ENCODE assay signal across 13 cellular contexts in the genomic region with DNA sequence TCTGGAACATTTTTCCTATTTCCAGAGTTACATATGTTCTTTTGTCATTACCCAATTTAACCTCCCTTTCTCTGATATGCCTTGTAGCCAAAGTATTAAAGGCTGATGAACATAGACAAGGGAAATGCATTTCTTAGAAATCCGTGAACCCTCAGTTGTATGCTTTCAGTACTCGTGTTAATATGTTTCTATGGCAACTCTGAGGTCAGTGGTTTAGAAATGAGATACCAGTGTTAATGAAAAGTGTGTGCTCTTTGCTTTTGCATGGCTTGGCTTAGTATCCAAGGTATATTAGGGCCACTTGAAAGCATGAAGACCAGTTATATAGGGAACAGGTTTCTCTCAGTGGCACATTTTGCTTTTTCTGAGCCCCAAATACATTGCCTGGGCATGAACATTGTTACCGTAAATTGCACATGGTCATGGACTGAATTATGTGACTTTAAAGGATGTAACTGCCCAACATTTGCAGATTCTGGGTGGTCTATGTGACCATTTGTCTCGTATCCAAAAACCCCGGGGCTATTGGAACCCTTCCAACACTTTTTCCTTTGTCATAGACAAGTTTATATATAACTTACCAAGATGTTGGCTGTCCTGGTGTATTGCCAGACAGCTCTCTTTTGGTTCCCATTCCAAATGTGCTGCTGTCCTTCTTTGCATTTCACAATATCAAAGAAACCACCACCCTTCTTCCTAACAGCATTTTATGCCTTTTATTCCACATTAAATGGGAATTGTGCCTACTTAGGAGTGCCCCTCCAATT. TPM values are rescaled to one million over a fixed set of nuclear protein-coding genes. Genes with fewer than 3 reads are reported as not detected.
DNase-seq lines count a peak whose midpoint lies in the region; FAIRE-seq and TF ChIP-seq lines count a peak whose summit lies in the region.
"Had no signal": no experiment of that assay in that cellular context is flagged by ENCODE, and none has a peak within 500 bp of the region (broad histone marks: within the 10 kb centered on the region; RNA-seq: fewer than 3 reads in every experiment).

No MANE protein-coding gene starts in this region.

- H2AK5ac ChIP-seq in mesenchymal stem cell (ENCODE audit: low read length, severe bottlenecking): no peak overlapping the region

- peaks cover 13% of the 10 kb centered on the region for H4K20me1 ChIP-seq in astrocyte (ENCODE audit: insufficient read depth, low read length)

- H4K91ac ChIP-seq in mesenchymal stem cell (ENCODE audit: low read length): no peak overlapping the region

- H3K9ac ChIP-seq in astrocyte (ENCODE audit: low read length) (no peak overlapping the region), mesenchymal stem cell (ENCODE audit: low read length) (no peak overlapping the region)

- H3K9me3 Mint-ChIP-seq in HFFc6: no peaks in the 10 kb centered on the region
- H3K9me3 Mint-ChIP-seq in astrocyte (ENCODE audit: unreplicated experiment): no peaks in the 10 kb centered on the region
- H3K9me3 Mint-ChIP-seq: T-helper 1 cell treated with Interleukin-12 subunit alpha and Interleukin-12 subunit beta and Interleukin-4 antibody, amounts not matched to agents 30 μg/mL and 1 μg/mL, for 36 hours had no signal

- H3K4me2 ChIP-seq in astrocyte (ENCODE audit: low read length) (no peak overlapping the region), mesenchymal stem cell (ENCODE audit: low read length, poor library complexity, severe bottlenecking) (no peak overlapping the region)

- no peak overlapping the region for H4K8ac ChIP-seq in mesenchymal stem cell (ENCODE audit: low read length)

- no peak overlapping the region for H2BK5ac ChIP-seq in mesenchymal stem cell (ENCODE audit: low read depth, low read length, poor library complexity, severe bottlenecking)

- H3K36me3 ChIP-seq in astrocyte (ENCODE audit: insufficient read depth, low read length) (peaks cover 4% of the 10 kb centered on the region), mesenchymal stem cell (ENCODE audit: control insufficient read depth in 1 of 2, insufficient read depth in 2 of 2, low read depth in 1 of 2, low read length in 2 of 2) (peaks cover 0 to 40% of the 10 kb centered on the region in 2 experiments)

- no peaks in the 10 kb centered on the region for H3K79me1 ChIP-seq in mesenchymal stem cell (replicated peaks; ENCODE audit: low read length, poor library complexity, severe bottlenecking)

- 78% methylated on average over 5 of the region's 5 CpGs for WGBS in mesenchymal stem cell

- H3K27me3 Mint-ChIP-seq in HFFc6 (ENCODE audit: insufficient read depth) (no peaks in the 10 kb centered on the region), astrocyte (ENCODE audit: low read depth, unreplicated experiment) (no peaks in the 10 kb centered on the region)

- H3K4me3 ChIP-seq in astrocyte (ENCODE audit: insufficient read depth, low read depth, low read length) (no peak overlapping the region), mesenchymal stem cell (ENCODE audit: insufficient read depth in 1 of 2, low read depth in 1 of 2, low read length in 2 of 2) (no peak overlapping the region)

- no peak for FAIRE-seq in astrocyte (lab: Jason Lieb, UNC)
- FAIRE-seq: A204.1, kidney had no signal

- H3K27ac ChIP-seq in astrocyte (ENCODE audit: low read depth, low read length): no peak overlapping the region
- no peak overlapping the region for H3K27ac ChIP-seq in mesenchymal stem cell (ENCODE audit: low read length, poor library complexity, severe bottlenecking)
- H3K27ac ChIP-seq: neutrophil had no signal

- H3K27ac Mint-ChIP-seq in HFFc6 (peak overlapping the region; percentile 45; the same call in 1 of the 2 replicates), astrocyte (ENCODE audit: unreplicated experiment) (no peak overlapping the region)
- H3K27ac Mint-ChIP-seq: T-helper 1 cell treated with Interleukin-12 subunit alpha and Interleukin-12 subunit beta and Interleukin-4 antibody, amounts not matched to agents 30 μg/mL and 1 μg/mL, for 36 hours had no signal

- no peak overlapping the region for H3K18ac ChIP-seq in mesenchymal stem cell (ENCODE audit: low read depth in 1 of 2, low read length in 2 of 2)

- TF ChIP-seq CTCF in HFFc6 (IDR thresholded peaks at IDR 0.05) (no peak), astrocyte (IDR thresholded peaks at IDR 0.05; ENCODE audit: insufficient read depth, low read depth, low read length) (no peak)

- H2BK15ac ChIP-seq in mesenchymal stem cell (ENCODE audit: low read depth, poor library complexity, severe bottlenecking): no peak overlapping the region

- H3K9me3 ChIP-seq in astrocyte (ENCODE audit: insufficient read depth, low read depth, low read length): no peaks in the 10 kb centered on the region
- H3K9me3 ChIP-seq in mesenchymal stem cell (ENCODE audit: control insufficient read depth, low read length): no peaks in the 10 kb centered on the region
- H3K9me3 ChIP-seq: neutrophil had no signal

- H2BK12ac ChIP-seq in mesenchymal stem cell (ENCODE audit: low read length in 2 of 2): no peak overlapping the region

- H3K36me3 Mint-ChIP-seq in HFFc6 (ENCODE audit: low read depth) (peaks cover 9% of the 10 kb centered on the region; the same call in 1 of the 2 replicates), astrocyte (ENCODE audit: low read depth, unreplicated experiment) (peaks cover 4% of the 10 kb centered on the region)

- H3K27me3 ChIP-seq in astrocyte (ENCODE audit: insufficient read depth, low read length) (no peaks in the 10 kb centered on the region), mesenchymal stem cell (ENCODE audit: control insufficient read depth in 1 of 2, insufficient read depth in 1 of 2, low read length in 2 of 2) (no peaks in the 10 kb centered on the region)
- H3K27me3 ChIP-seq: neutrophil had no signal

- no peak overlapping the region for H3K14ac ChIP-seq in mesenchymal stem cell (ENCODE audit: low read length in 2 of 2)

- no peaks in the 10 kb centered on the region; the same call in 1 of the 2 replicates for H3K4me1 Mint-ChIP-seq in HFFc6 (ENCODE audit: low read depth)
- peaks cover 3% of the 10 kb centered on the region for H3K4me1 Mint-ChIP-seq in astrocyte (ENCODE audit: low read depth, unreplicated experiment)

- no peak overlapping the region for H2BK120ac ChIP-seq in mesenchymal stem cell (ENCODE audit: low read depth, low read length)

- no peak overlapping the region for H2AFZ ChIP-seq in astrocyte (ENCODE audit: low read depth, low read length)
- H2AFZ ChIP-seq in mesenchymal stem cell (ENCODE audit: low read depth, low read length): no peak overlapping the region

- DNase-seq in DMS53 (lab: John Stamatoyannopoulos, UW) (peak; percentile 4), DMS53 treated with DMSO at 0.1 percent for 48 hours (lab: John Stamatoyannopoulos, UW; ENCODE audit: unreplicated experiment) (no peak), HFFc6 (no peak), astrocyte (ENCODE audit: low read depth) (peak; percentile 44), mesenchymal stem cell (peak; percentile 22), A172 (ENCODE audit: low spot score) (no peak), mucosa of gallbladder (ENCODE audit: low spot score) (no peak), ureter (ENCODE audit: low spot score) (no peak)
- DNase-seq: kidney; stimulated activated CD4-positive, alpha-beta T cell treated with anti-CD3 and anti-CD28 coated beads, Interleukin-15, amount 100 ng/mL, for 24 hours had no signal

- no peak overlapping the region for H3K23ac ChIP-seq in mesenchymal stem cell (ENCODE audit: low read length in 2 of 2)

- no peaks in the 10 kb centered on the region for H3K79me2 ChIP-seq in astrocyte (ENCODE audit: insufficient read depth, low read length)

- H3K4ac ChIP-seq in mesenchymal stem cell (ENCODE audit: low read depth in 1 of 2, low read length in 2 of 2): no peak overlapping the region

- peaks cover 4% of the 10 kb centered on the region for H3K4me1 ChIP-seq in astrocyte (ENCODE audit: insufficient read depth, low read length)
- no peaks in the 10 kb centered on the region for H3K4me1 ChIP-seq in mesenchymal stem cell (ENCODE audit: control insufficient read depth, insufficient read depth, low read depth, low read length)

- no peak overlapping the region for H3K4me3 Mint-ChIP-seq in HFFc6
- no peak overlapping the region for H3K4me3 Mint-ChIP-seq in astrocyte (ENCODE audit: unreplicated experiment)
- H3K4me3 Mint-ChIP-seq: T-helper 1 cell treated with Interleukin-12 subunit alpha and Interleukin-12 subunit beta and Interleukin-4 antibody, amounts not matched to agents 30 μg/mL and 1 μg/mL, for 36 hours had no signal

RNA-seq across cellular contexts. Expression of gene ABHD15, which starts 17.5 kb away (rescaled TPM):
- 1 to 10 TPM; 6.4 to 9.8 (median 7.0) TPM for total RNA-seq in HFFc6 (2021; fragmentation: NEBNext Ultra II Directional; extraction: Animal tissue kit (Norgen Biotek cat#: 25700))
- total RNA-seq in astrocyte: 8.6 and 9.7 TPM in 2 replicates
- polyA plus RNA-seq in mesenchymal stem cell (2013, experiment 1 of 2): 5.5 TPM
- polyA plus RNA-seq in mesenchymal stem cell (2013, experiment 2 of 2): 5.2 TPM
- total RNA-seq in A172 (2014; rRNA removed; shearing (Covaris generic)): 11.6 and 11.7 TPM in 2 replicates
- 23.7 TPM for total RNA-seq in mucosa of gallbladder
- 7.8 TPM for total RNA-seq in ureter

RNA-seq across cellular contexts. Expression of gene TP53I13, which starts 19.1 kb away (rescaled TPM):
- total RNA-seq in HFFc6 (2021; fragmentation: NEBNext Ultra II Directional; extraction: Animal tissue kit (Norgen Biotek cat#: 25700)): 10 to 100 TPM; 31.3 to 36.6 (median 35.3) TPM
- 31.7 and 31.8 TPM in 2 replicates for total RNA-seq in astrocyte
- 23.6 TPM for polyA plus RNA-seq in mesenchymal stem cell (2013, experiment 1 of 2)
- 23.8 TPM for polyA plus RNA-seq in mesenchymal stem cell (2013, experiment 2 of 2)
- 64.1 and 68.5 TPM in 2 replicates for total RNA-seq in A172 (2014; rRNA removed; shearing (Covaris generic))
- total RNA-seq in mucosa of gallbladder: 109 TPM
- total RNA-seq in ureter: 44.6 TPM

RNA-seq across cellular contexts. Expression of gene GIT1, which starts 40.1 kb away (rescaled TPM):
- total RNA-seq in HFFc6 (2021; fragmentation: NEBNext Ultra II Directional; extraction: Animal tissue kit (Norgen Biotek cat#: 25700)): 10 to 100 TPM; 24.1 to 29.7 (median 28.7) TPM
- 48.9 and 52.2 TPM in 2 replicates for total RNA-seq in astrocyte
- polyA plus RNA-seq in mesenchymal stem cell (2013, experiment 1 of 2): 29.2 TPM
- polyA plus RNA-seq in mesenchymal stem cell (2013, experiment 2 of 2): 28.5 TPM
- total RNA-seq in A172 (2014; rRNA removed; shearing (Covaris generic)): 51.8 and 53.2 TPM in 2 replicates
- 56.1 TPM for total RNA-seq in mucosa of gallbladder
- 37.1 TPM for total RNA-seq in ureter

RNA-seq across cellular contexts. Expression of gene ANKRD13B, which starts 43.6 kb away (rescaled TPM):
- total RNA-seq in HFFc6 (2021; fragmentation: NEBNext Ultra II Directional; extraction: Animal tissue kit (Norgen Biotek cat#: 25700)): 1 to 10 TPM; 1.9 to 4.3 (median 3.0) TPM
- 16.3 and 17.9 TPM in 2 replicates for total RNA-seq in astrocyte
- polyA plus RNA-seq in mesenchymal stem cell (2013, experiment 1 of 2): 3.6 TPM
- 2.7 TPM for polyA plus RNA-seq in mesenchymal stem cell (2013, experiment 2 of 2)
- 17.6 and 21.8 TPM in 2 replicates for total RNA-seq in A172 (2014; rRNA removed; shearing (Covaris generic))
- 13.4 TPM for total RNA-seq in mucosa of gallbladder
- 7.7 TPM for total RNA-seq in ureter

Comparison
In these comparisons a context has a peak if more than half of its experiments do, and no peak if none do; other contexts are left out.
1. DNase-seq: peak in DMS53 (single experiment), astrocyte (single experiment) and mesenchymal stem cell (single experiment); none in DMS53 treated with DMSO at 0.1 percent for 48 hours (single experiment), HFFc6 (single experiment), A172 (single experiment), mucosa of gallbladder (single experiment) and ureter (single experiment).